ENCODE assay signal across 1 cellular context in genomic region chr9:83933804-83934203, GRCh38.
TF ChIP-seq lines count a peak whose summit lies in the region.

No MANE protein-coding gene starts in this region.

TF ChIP-seq in GM23338, 12 proteins besides CTCF, POLR2A, EP300 and RAD21 (continued from another document):
- TF ChIP-seq ZNF462 (CRISPR knock-in tag; IDR thresholded peaks at IDR 0.05) (no peak), JUNB (IDR thresholded peaks at IDR 0.05; ENCODE audit: unreplicated experiment) (no peak), NANOG (IDR thresholded peaks at IDR 0.05; ENCODE audit: borderline replicate concordance) (no peak)
